Comparison of ENCODE assay signal across 9 cellular contexts in genomic region chr19:46785054-46785979, GRCh38. TPM values are rescaled to one million over a fixed set of nuclear protein-coding genes. Genes with fewer than 3 reads are reported as not detected.
DNase-seq lines count a peak whose midpoint lies in the region; ATAC-seq, FAIRE-seq and TF ChIP-seq lines count a peak whose summit lies in the region.
"Had no signal": no experiment of that assay in that cellular context is flagged by ENCODE, and none has a peak within 500 bp of the region (broad histone marks: within the 10 kb centered on the region; RNA-seq: fewer than 3 reads in every experiment).

No MANE protein-coding gene starts in this region.

- H3K27me3 Mint-ChIP-seq in naive B cell: no peaks in the 10 kb centered on the region

- no peaks in the 10 kb centered on the region for H3K9me3 Mint-ChIP-seq in naive B cell

- H3K36me3 ChIP-seq in BLaER1 treated with 17β-estradiol and CSF1 and Interleukin-3, amounts not matched to agents 10 nM and 100 nM: peaks cover 32 to 59% (median 56%) of the 10 kb centered on the region in 11 experiments
- H3K36me3 ChIP-seq in KMS-11 (ENCODE audit: insufficient read depth) (peaks cover 11% of the 10 kb centered on the region; the same call in 1 of the 2 replicates), bronchial epithelial cell (ENCODE audit: control insufficient read depth, insufficient read depth, low read length) (peaks cover 35% of the 10 kb centered on the region)

- FAIRE-seq in bronchial epithelial cell (lab: Jason Lieb, UNC) (no peak), urothelium cell line (lab: Jason Lieb, UNC) (no peak)
- FAIRE-seq: colon had no signal

- DNase-seq in bronchial epithelial cell (ENCODE audit: low read depth) (no peak), naive B cell (no peak), urothelium cell line (ENCODE audit: low spot score) (no peak), NCI-H774 (lab: John Stamatoyannopoulos, UW) (no peak)

- peaks cover 50 to 57% (median 54%) of the 10 kb centered on the region in 3 donors for H3K4me1 Mint-ChIP-seq in naive B cell

- peaks cover 0 to 80% (median 71%) of the 10 kb centered on the region in 11 experiments; a peak in 20 of 22 replicates for H4K20me1 ChIP-seq in BLaER1 treated with 17β-estradiol and CSF1 and Interleukin-3, amounts not matched to agents 10 nM and 100 nM
- H4K20me1 ChIP-seq in KMS-11 (ENCODE audit: insufficient read depth): peaks cover 38% of the 10 kb centered on the region

- peak overlapping the region; percentile 85 to 99 (median 96) for H3K4me3 ChIP-seq in BLaER1 treated with 17β-estradiol and CSF1 and Interleukin-3, amounts not matched to agents 10 nM and 100 nM
- H3K4me3 ChIP-seq in KMS-11 (IDR thresholded peaks at IDR 0.05; ENCODE audit: insufficient read depth, low read depth, low read length): no peak overlapping the region
- H3K4me3 ChIP-seq in bronchial epithelial cell (ENCODE audit: low read depth, low read length): peak overlapping the region; percentile 77

- peaks cover 80% of the 10 kb centered on the region for H3K79me2 ChIP-seq in KMS-11 (ENCODE audit: insufficient read depth, low read depth)

- ATAC-seq in naive B cell (ENCODE audit: low read depth in 2 of 2) (no peak), GM21515 (IDR thresholded peaks at IDR 0.05; ENCODE audit: unreplicated experiment) (no peak), GM19395 (IDR thresholded peaks at IDR 0.05; ENCODE audit: unreplicated experiment) (no peak)

- peaks cover 48 to 69% (median 62%) of the 10 kb centered on the region in 10 experiments for H3K4me1 ChIP-seq in BLaER1 treated with 17β-estradiol and CSF1 and Interleukin-3, amounts not matched to agents 10 nM and 100 nM
- peaks cover 32% of the 10 kb centered on the region for H3K4me1 ChIP-seq in KMS-11 (ENCODE audit: low read depth, poor library complexity, severe bottlenecking)

- no peaks in the 10 kb centered on the region for H3K9me3 ChIP-seq in BLaER1 treated with 17β-estradiol and CSF1 and Interleukin-3, amounts not matched to agents 10 nM and 100 nM (replicated peaks in 1 of 11)

- H3K4me3 Mint-ChIP-seq in naive B cell: peak overlapping the region; percentile 47 to 98 (median 95)

- H3K9ac ChIP-seq in BLaER1 treated with 17β-estradiol and CSF1 and Interleukin-3, amounts not matched to agents 10 nM and 100 nM: peak overlapping the region; percentile 88 to 99 (median 94)
- peak overlapping the region; percentile 99; the same call in 1 of the 2 replicates for H3K9ac ChIP-seq in KMS-11

- peak overlapping the region; percentile 55 to 97 (median 93); a peak in 21 of 22 replicates for H3K27ac ChIP-seq in BLaER1 treated with 17β-estradiol and CSF1 and Interleukin-3, amounts not matched to agents 10 nM and 100 nM
- H3K27ac ChIP-seq in KMS-11: peak overlapping the region; percentile 98

- TF ChIP-seq CTCF in KMS-11 (conservative IDR thresholded peaks at IDR 0.05; ENCODE audit: low read depth, low read length) (no peak), bronchial epithelial cell (IDR thresholded peaks at IDR 0.05; ENCODE audit: insufficient read depth, low read length, severe bottlenecking) (no peak)

- H3K4me2 ChIP-seq in BLaER1 treated with 17β-estradiol and CSF1 and Interleukin-3, amounts not matched to agents 10 nM and 100 nM: peak overlapping the region; percentile 87 to 98 (median 94)
- H3K4me2 ChIP-seq in KMS-11: peak overlapping the region; percentile 86

- peak overlapping the region in 5 of 6 donors; percentile 36 to 89 (median 76) for H3K27ac Mint-ChIP-seq in naive B cell

- no peaks in the 10 kb centered on the region for H3K27me3 ChIP-seq in BLaER1 treated with 17β-estradiol and CSF1 and Interleukin-3, amounts not matched to agents 10 nM and 100 nM
- H3K27me3 ChIP-seq in KMS-11 (ENCODE audit: insufficient read depth, low read depth) (no peaks in the 10 kb centered on the region), bronchial epithelial cell (ENCODE audit: control insufficient read depth, insufficient read depth, low read length) (no peaks in the 10 kb centered on the region)

- H2AFZ ChIP-seq in KMS-11 (ENCODE audit: low read depth): no peak overlapping the region

- H3K36me3 Mint-ChIP-seq in naive B cell: no peaks in the 10 kb centered on the region

RNA-seq across cellular contexts. Expression of gene SLC1A5, which starts 3.1 kb away (rescaled TPM):
- 236 and 266 TPM in 2 replicates for total RNA-seq in bronchial epithelial cell
- 10 to 100 TPM in 2 of 6 donors, 1 to 10 TPM in 4; 4.9 to 12.1 (median 7.9) TPM for polyA plus RNA-seq in naive B cell (ENCODE audit: low read depth in 6 of 6)

RNA-seq across cellular contexts. Expression of gene STRN4, which starts 39.1 kb away (rescaled TPM):
- 60.3 and 90.6 TPM in 2 replicates for total RNA-seq in bronchial epithelial cell
- polyA plus RNA-seq in naive B cell (ENCODE audit: low read depth in 6 of 6): 10 to 100 TPM in 5 of 6 donors, 1 to 10 TPM in 1; 6.0 to 38.0 (median 15.5) TPM

RNA-seq across cellular contexts. Expression of gene FKRP, which starts 39.5 kb away (rescaled TPM):
- total RNA-seq in bronchial epithelial cell: 5.8 and 9.9 TPM in 2 replicates
- 10 to 100 TPM in 1 of 6 donors, 1 to 10 TPM in 5; 2.0 to 10.1 (median 6.0) TPM for polyA plus RNA-seq in naive B cell (ENCODE audit: low read depth in 6 of 6)
